2 cellular contexts compared by ENCODE assay signal in the genomic region with DNA sequence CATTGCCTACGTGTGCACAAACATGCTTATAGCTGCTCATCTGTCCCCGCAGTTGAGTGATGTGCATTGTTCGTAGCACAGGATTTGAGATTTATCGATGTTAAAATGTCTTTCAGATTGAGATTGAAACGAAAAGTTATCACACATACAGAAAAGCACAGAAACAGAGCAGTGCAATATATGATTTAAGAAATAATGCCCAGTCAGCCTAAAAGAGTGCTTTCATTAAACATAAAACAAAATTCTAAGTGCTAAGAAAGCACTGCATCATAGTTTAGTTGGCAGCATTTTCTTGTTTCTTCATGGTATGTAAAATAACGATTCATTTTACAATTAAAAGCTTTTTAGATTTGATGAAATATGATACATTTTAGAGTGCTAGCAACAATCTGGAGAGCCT.
TF ChIP-seq lines count a peak whose summit lies in the region.

No MANE protein-coding gene starts in this region.

TF ChIP-seq in HepG2, 621 proteins besides CTCF, POLR2A, EP300 and RAD21:
- no peak for TF ChIP-seq MBD4 (IDR thresholded peaks at IDR 0.05; ENCODE audit: borderline replicate concordance, low read length)
- TF ChIP-seq MAFF (IDR thresholded peaks at IDR 0.05; ENCODE audit: low read depth, low read length), result peak; percentile 83
- peak; percentile 82 to 85 for TF ChIP-seq MAFK (conservative IDR thresholded peaks at IDR 0.05 in 1 of 2, IDR thresholded peaks at IDR 0.05 in 1 of 2; ENCODE audit: low read length in 2 of 2)

TF ChIP-seq in K562, 482 proteins besides CTCF, POLR2A, EP300 and RAD21:
- TF ChIP-seq C11orf30 (IDR thresholded peaks at IDR 0.05; ENCODE audit: low read depth) (peak; percentile 65; the same call in 1 of the 2 replicates), ZNF316 (IDR thresholded peaks at IDR 0.05) (peak; percentile 82), KHSRP (IDR thresholded peaks at IDR 0.05) (no peak), MAFF (IDR thresholded peaks at IDR 0.05; ENCODE audit: low read length) (peak; percentile 54), POU5F1 (IDR thresholded peaks at IDR 0.05; ENCODE audit: borderline replicate concordance, low read depth, low read length, partially characterized antibody) (no peak), MAFG (tag; conservative IDR thresholded peaks at IDR 0.05) (peak; percentile 45; the same call in 1 of the 2 replicates), ZNF778 (CRISPR knock-in tag; IDR thresholded peaks at IDR 0.05) (no peak), MAFK (IDR thresholded peaks at IDR 0.05; ENCODE audit: low read length) (0 out of 2 replicates have a peak, but pooled peaks have one; percentile 29)
